In the genomic region with DNA sequence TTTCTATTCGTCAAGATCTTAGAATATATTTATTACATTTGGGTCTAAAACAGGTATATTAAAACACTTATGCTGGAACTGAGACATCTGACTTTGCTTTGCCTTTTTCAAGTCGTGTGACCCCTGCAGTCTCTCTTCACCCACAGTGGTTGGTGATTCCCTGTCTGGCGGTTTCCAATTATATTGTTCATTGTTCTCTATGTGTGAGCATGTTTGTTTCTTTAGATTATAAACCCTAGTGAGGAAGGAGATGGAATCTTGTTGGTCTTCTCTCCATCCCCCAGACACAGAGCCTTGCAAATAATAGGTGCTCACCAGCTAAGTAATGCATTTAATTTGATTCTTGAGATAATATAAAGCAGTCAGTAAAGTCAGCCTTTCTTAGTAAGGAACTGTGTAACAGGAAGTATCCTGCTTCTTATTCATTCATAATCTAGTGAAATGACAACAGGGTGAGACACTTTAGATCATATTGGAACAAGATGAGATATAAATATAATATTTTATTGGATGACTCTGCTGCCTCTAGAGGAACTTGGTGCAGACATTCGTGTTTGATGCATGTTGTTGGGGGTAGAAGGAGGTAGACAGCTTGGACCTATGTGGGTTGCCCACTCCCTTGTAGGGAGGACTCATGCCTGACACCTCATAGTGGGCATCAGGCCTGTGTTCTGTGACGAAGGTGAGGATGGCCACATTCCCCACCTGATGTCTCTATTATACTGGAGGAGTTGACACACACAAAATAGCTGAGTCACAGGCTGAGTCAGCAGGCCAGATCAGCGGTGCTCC, we compare ENCODE assay signal across 2 cellular contexts.
TF ChIP-seq lines count a peak whose summit lies in the region.

No MANE protein-coding gene starts in this region.

TF ChIP-seq in IMR-90, 13 proteins besides CTCF, POLR2A, EP300 and RAD21:
- TF ChIP-seq BHLHE40 (IDR thresholded peaks at IDR 0.05; ENCODE audit: low read depth, low read length) (peak; percentile 33; the same call in 1 of the 2 replicates), RCOR1 (IDR thresholded peaks at IDR 0.05; ENCODE audit: insufficient replicate concordance, low read length) (no peak), CHD1 (IDR thresholded peaks at IDR 0.05; ENCODE audit: low read depth, low read length) (no peak), SMC3 (IDR thresholded peaks at IDR 0.05; ENCODE audit: low read depth, low read length) (0 out of 2 replicates have a peak, but pooled peaks have one; percentile 10), MAFK (IDR thresholded peaks at IDR 0.05; ENCODE audit: low read depth, low read length) (peak; percentile 92), FOS (IDR thresholded peaks at IDR 0.05; ENCODE audit: low read depth, low read length) (peak; percentile 83), CEBPB (IDR thresholded peaks at IDR 0.05; ENCODE audit: low read depth, low read length) (peak; percentile 57; the same call in 1 of the 2 replicates), NFE2L2 (IDR thresholded peaks at IDR 0.05; ENCODE audit: low read depth, low read length) (peak; percentile 97)

TF ChIP-seq in K562, 482 proteins besides CTCF, POLR2A, EP300 and RAD21 (continues in another document):
- TF ChIP-seq MBD1 (CRISPR knock-in tag; IDR thresholded peaks at IDR 0.05), result no peak
- TF ChIP-seq FOS (IDR thresholded peaks at IDR 0.05; ENCODE audit: extremely low read depth, insufficient read length), result peak; percentile 11
- no peak for TF ChIP-seq ZNF407 (IDR thresholded peaks at IDR 0.05; ENCODE audit: low read depth)
- TF ChIP-seq POLR2H (tag; IDR thresholded peaks at IDR 0.05; ENCODE audit: low read depth), result no peak
- no peak for TF ChIP-seq CBX1 (IDR thresholded peaks at IDR 0.05; ENCODE audit: low read depth)
- no peak for TF ChIP-seq POLR3G (IDR thresholded peaks at IDR 0.05; ENCODE audit: extremely low read depth, insufficient read length, insufficient replicate concordance)
- no peak for TF ChIP-seq ZC3H8 (IDR thresholded peaks at IDR 0.05)
- TF ChIP-seq MCM3 (IDR thresholded peaks at IDR 0.05), result no peak
- TF ChIP-seq, protein P1, sequence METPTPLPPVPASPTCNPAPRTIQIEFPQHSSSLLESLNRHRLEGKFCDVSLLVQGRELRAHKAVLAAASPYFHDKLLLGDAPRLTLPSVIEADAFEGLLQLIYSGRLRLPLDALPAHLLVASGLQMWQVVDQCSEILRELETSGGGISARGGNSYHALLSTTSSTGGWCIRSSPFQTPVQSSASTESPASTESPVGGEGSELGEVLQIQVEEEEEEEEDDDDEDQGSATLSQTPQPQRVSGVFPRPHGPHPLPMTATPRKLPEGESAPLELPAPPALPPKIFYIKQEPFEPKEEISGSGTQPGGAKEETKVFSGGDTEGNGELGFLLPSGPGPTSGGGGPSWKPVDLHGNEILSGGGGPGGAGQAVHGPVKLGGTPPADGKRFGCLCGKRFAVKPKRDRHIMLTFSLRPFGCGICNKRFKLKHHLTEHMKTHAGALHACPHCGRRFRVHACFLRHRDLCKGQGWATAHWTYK (CRISPR knock-in tag; IDR thresholded peaks at IDR 0.05), result no peak
- TF ChIP-seq, protein P2, sequence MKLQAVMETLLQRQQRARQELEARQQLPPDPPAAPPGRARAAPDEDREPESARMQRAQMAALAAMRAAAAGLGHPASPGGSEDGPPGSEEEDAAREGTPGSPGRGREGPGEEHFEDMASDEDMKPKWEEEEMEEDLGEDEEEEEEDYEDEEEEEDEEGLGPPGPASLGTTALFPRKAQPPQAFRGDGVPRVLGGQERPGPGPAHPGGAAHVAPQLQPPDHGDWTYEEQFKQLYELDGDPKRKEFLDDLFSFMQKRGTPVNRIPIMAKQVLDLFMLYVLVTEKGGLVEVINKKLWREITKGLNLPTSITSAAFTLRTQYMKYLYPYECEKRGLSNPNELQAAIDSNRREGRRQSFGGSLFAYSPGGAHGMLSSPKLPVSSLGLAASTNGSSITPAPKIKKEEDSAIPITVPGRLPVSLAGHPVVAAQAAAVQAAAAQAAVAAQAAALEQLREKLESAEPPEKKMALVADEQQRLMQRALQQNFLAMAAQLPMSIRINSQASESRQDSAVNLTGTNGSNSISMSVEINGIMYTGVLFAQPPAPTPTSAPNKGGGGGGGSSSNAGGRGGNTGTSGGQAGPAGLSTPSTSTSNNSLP (IDR thresholded peaks at IDR 0.05; ENCODE audit: borderline replicate concordance, low read depth, low read length), result no peak
- no peak for TF ChIP-seq ESRRB (CRISPR knock-in tag; IDR thresholded peaks at IDR 0.05; ENCODE audit: borderline replicate concordance)
- no peak for TF ChIP-seq SIN3A (IDR thresholded peaks at IDR 0.05; ENCODE audit: borderline replicate concordance in 2 of 2, control insufficient read depth in 1 of 2, low read depth in 2 of 2, low read length in 2 of 2)
- TF ChIP-seq ZNF75A (CRISPR knock-in tag; IDR thresholded peaks at IDR 0.05), result no peak
- TF ChIP-seq MEF2D (tag; conservative IDR thresholded peaks at IDR 0.05; ENCODE audit: low read depth), result no peak
- TF ChIP-seq BACH1 (tag; IDR thresholded peaks at IDR 0.05), result peak; percentile 98
- no peak for TF ChIP-seq RBM14 (IDR thresholded peaks at IDR 0.05; ENCODE audit: borderline replicate concordance, insufficient read depth, low read depth, low read length)
- no peak for TF ChIP-seq CTCFL (IDR thresholded peaks at IDR 0.05; ENCODE audit: borderline replicate concordance, insufficient read depth, low read depth, low read length, poor library complexity, severe bottlenecking)
- TF ChIP-seq L3MBTL2 (IDR thresholded peaks at IDR 0.05), result peak; percentile 28; the same call in 1 of the 2 replicates
- TF ChIP-seq SMARCA4 (IDR thresholded peaks at IDR 0.05), result peak; percentile 70; the same call in 1 of the 2 replicates
- no peak for TF ChIP-seq ARID2 (IDR thresholded peaks at IDR 0.05)
- TF ChIP-seq DPF2 (IDR thresholded peaks at IDR 0.05), result peak; percentile 77
- TF ChIP-seq ZC3H4 (CRISPR knock-in tag; IDR thresholded peaks at IDR 0.05; ENCODE audit: borderline replicate concordance), result no peak
- TF ChIP-seq MAFG (tag; conservative IDR thresholded peaks at IDR 0.05), result peak; percentile 98
- no peak for TF ChIP-seq ZBTB8A (IDR thresholded peaks at IDR 0.05; ENCODE audit: partially characterized antibody)
- TF ChIP-seq MECOM (CRISPR knock-in tag; IDR thresholded peaks at IDR 0.05), result no peak
- TF ChIP-seq ZNF324 (CRISPR knock-in tag; IDR thresholded peaks at IDR 0.05), result no peak
- TF ChIP-seq ADNP (tag; IDR thresholded peaks at IDR 0.05), result no peak
- no peak for TF ChIP-seq ZNF764 (CRISPR knock-in tag; IDR thresholded peaks at IDR 0.05; ENCODE audit: low read depth)
- no peak for TF ChIP-seq MYNN (IDR thresholded peaks at IDR 0.05)
- no peak for TF ChIP-seq MYNN (CRISPR knock-in tag; IDR thresholded peaks at IDR 0.05)
- TF ChIP-seq RBM34 (IDR thresholded peaks at IDR 0.05; ENCODE audit: borderline replicate concordance, insufficient read depth, low read length), result no peak
- peak; percentile 47; the same call in 1 of the 2 replicates for TF ChIP-seq ZNF263 (CRISPR knock-in tag; IDR thresholded peaks at IDR 0.05; ENCODE audit: borderline replicate concordance)
- TF ChIP-seq ZEB2 (IDR thresholded peaks at IDR 0.05), result 0 out of 2 replicates have a peak, but pooled peaks have one; percentile 22
- TF ChIP-seq SPI1 (IDR thresholded peaks at IDR 0.05; ENCODE audit: borderline replicate concordance, low read depth, low read length), result no peak
- no peak; the same call in 1 of the 2 replicates for TF ChIP-seq ZBTB17 (CRISPR knock-in tag; IDR thresholded peaks at IDR 0.05)
- TF ChIP-seq FOSL1 (tag; conservative IDR thresholded peaks at IDR 0.05), result peak; percentile 91
- no peak for TF ChIP-seq BRCA1 (IDR thresholded peaks at IDR 0.05)
- no peak for TF ChIP-seq BRCA1 (CRISPR knock-in tag; IDR thresholded peaks at IDR 0.05)
- TF ChIP-seq, protein P3, sequence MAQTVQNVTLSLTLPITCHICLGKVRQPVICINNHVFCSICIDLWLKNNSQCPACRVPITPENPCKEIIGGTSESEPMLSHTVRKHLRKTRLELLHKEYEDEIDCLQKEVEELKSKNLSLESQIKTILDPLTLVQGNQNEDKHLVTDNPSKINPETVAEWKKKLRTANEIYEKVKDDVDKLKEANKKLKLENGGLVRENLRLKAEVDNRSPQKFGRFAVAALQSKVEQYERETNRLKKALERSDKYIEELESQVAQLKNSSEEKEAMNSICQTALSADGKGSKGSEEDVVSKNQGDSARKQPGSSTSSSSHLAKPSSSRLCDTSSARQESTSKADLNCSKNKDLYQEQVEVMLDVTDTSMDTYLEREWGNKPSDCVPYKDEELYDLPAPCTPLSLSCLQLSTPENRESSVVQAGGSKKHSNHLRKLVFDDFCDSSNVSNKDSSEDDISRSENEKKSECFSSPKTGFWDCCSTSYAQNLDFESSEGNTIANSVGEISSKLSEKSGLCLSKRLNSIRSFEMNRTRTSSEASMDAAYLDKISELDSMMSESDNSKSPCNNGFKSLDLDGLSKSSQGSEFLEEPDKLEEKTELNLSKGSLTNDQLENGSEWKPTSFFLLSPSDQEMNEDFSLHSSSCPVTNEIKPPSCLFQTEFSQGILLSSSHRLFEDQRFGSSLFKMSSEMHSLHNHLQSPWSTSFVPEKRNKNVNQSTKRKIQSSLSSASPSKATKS (CRISPR knock-in tag; IDR thresholded peaks at IDR 0.05), result no peak
